Comparison of ENCODE assay signal across 9 cellular contexts in genomic region chr7:82464372-82464771, GRCh38.
"Had no signal": no experiment of that assay in that cellular context is flagged by ENCODE, and none has a peak within 500 bp of the region (broad histone marks: within the 10 kb centered on the region; RNA-seq: fewer than 3 reads in every experiment).

No MANE protein-coding gene starts in this region.

- FAIRE-seq: H54 had no signal

- H3K4me3 ChIP-seq: GM23338, HAP-1 had no signal

- ATAC-seq: GM23338, HCT116 had no signal

- H2AFZ ChIP-seq: GM23338 had no signal

- H3K36me3 ChIP-seq: HAP-1 had no signal

- DNase-seq: GOT3, H7, H9, HCEC 1CT, HFFc6 had no signal

- H3K9me3 ChIP-seq: HAP-1 had no signal

- H3K4me1 ChIP-seq: HAP-1 had no signal

- H3K4me2 ChIP-seq: GM23338 had no signal
